ENCODE assay signal across 19 cellular contexts in genomic region chr7:6202117-6202516, GRCh38.
"Had no signal": no experiment of that assay in that cellular context is flagged by ENCODE, and none has a peak within 500 bp of the region (broad histone marks: within the 10 kb centered on the region; RNA-seq: fewer than 3 reads in every experiment).

No MANE protein-coding gene starts in this region.

- H3K27me3 Mint-ChIP-seq: activated naive CD4-positive, alpha-beta T cell treated with anti-CD3 and anti-CD28 coated beads, Interleukin-2, amount 50 U/mL, for 24 hours; activated T-cell treated with anti-CD3 and anti-CD28 coated beads, Interleukin-2, amount 50 U/mL, for 24 hours; progenitor cell of endocrine pancreas had no signal

- H3K9me3 Mint-ChIP-seq: activated naive CD4-positive, alpha-beta T cell treated with anti-CD3 and anti-CD28 coated beads, Interleukin-2, amount 50 U/mL, for 24 hours; activated T-cell treated with anti-CD3 and anti-CD28 coated beads, Interleukin-2, amount 50 U/mL, for 24 hours; nephron had no signal

- H3K27me3 ChIP-seq: tibial nerve had no signal

- DNase-seq: activated CD4-positive, alpha-beta T cell treated with anti-CD3 and anti-CD28 coated beads for 1 hour; activated CD4-positive, alpha-beta T cell treated with anti-CD3 and anti-CD28 coated beads, Interleukin-2, amount 50 U/mL, for 4 hours; activated effector memory CD4-positive, alpha-beta T cell treated with Interleukin-2 at 50 U/mL for 16 hours; activated T-cell treated with anti-CD3 and anti-CD28 coated beads, Interleukin-2, amount 50 U/mL, for 24 hours; central memory CD4-positive, alpha-beta T cell; hypothalamus; kidney; occipital lobe; stimulated activated CD4-positive, alpha-beta T cell treated with anti-CD3 and anti-CD28 coated beads, Interleukin-1b, Interleukin-23, amount 100 ng/mL, for 48 hours; T-helper 1 cell; T1000 had no signal

- H3K4me3 ChIP-seq: coronary artery, tibial nerve had no signal

- H3K36me3 Mint-ChIP-seq: activated naive CD4-positive, alpha-beta T cell treated with anti-CD3 and anti-CD28 coated beads, Interleukin-2, amount 50 U/mL, for 24 hours had no signal

- H3K9me3 ChIP-seq: tibial nerve had no signal

- H3K27ac ChIP-seq: coronary artery, tibial nerve had no signal

- H3K27ac Mint-ChIP-seq: activated naive CD4-positive, alpha-beta T cell treated with anti-CD3 and anti-CD28 coated beads, Interleukin-2, amount 50 U/mL, for 24 hours; activated T-cell treated with anti-CD3 and anti-CD28 coated beads, Interleukin-2, amount 50 U/mL, for 24 hours had no signal

- H3K4me3 Mint-ChIP-seq: activated naive CD4-positive, alpha-beta T cell treated with anti-CD3 and anti-CD28 coated beads, Interleukin-2, amount 50 U/mL, for 24 hours; activated T-cell treated with anti-CD3 and anti-CD28 coated beads, Interleukin-2, amount 50 U/mL, for 24 hours; nephron had no signal

- H3K36me3 ChIP-seq: tibial nerve had no signal

- H3K4me1 Mint-ChIP-seq: activated naive CD4-positive, alpha-beta T cell treated with anti-CD3 and anti-CD28 coated beads, Interleukin-2, amount 50 U/mL, for 24 hours had no signal

- ATAC-seq: esophagus mucosa, sciatic nerve, SK-N-SH treated with all-trans-retinoic acid at 6 μM for 48 hours had no signal
